In the genomic region with DNA sequence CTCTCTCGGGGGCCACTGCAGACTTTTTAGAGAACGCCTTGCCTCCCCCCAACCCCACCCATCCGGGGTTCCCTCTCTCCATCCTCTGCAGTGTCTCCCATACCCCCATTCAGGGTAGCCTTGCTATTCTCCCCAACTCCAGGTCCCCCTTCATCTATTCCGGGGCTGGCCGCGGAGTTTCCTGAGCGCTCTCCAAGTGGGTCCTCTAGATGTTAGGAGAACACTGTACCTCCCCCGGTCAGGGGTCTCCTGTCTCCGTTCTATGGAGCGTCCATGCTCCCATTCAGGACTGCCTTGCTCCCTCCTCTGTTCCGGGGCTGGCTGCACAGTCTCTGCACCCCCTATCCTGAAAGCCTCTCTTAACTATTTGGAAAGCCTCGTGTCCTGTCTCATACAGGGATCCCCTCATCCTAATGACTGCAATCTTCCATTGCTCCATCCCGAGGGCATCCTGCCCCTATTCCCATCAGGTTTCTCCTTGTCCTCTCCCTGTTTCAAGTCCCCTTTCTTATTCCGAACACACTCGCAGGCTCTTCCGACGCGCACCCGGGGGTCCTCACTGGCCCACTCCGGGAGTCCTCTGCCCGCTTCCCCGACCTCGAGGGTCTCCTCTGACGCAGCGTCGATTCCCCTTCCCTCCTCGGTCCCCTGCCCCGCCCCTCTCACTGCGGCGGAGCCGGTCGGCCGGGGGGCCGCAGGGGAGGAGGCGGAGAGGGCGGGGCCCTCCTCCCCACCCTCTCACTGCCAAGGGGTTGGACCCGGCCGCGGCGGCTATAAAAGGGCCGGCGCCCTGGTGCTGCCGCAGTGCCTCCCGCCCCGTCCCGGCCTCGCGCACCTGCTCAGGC, we compare ENCODE assay signal across 8 cellular contexts. TPM values are rescaled to one million over a fixed set of nuclear protein-coding genes. Genes with fewer than 3 reads are reported as not detected.
DNase-seq lines count a peak whose midpoint lies in the region; ATAC-seq and TF ChIP-seq lines count a peak whose summit lies in the region.
"Had no signal": no experiment of that assay in that cellular context is flagged by ENCODE, and none has a peak within 500 bp of the region (broad histone marks: within the 10 kb centered on the region; RNA-seq: fewer than 3 reads in every experiment).

A gene with protein sequence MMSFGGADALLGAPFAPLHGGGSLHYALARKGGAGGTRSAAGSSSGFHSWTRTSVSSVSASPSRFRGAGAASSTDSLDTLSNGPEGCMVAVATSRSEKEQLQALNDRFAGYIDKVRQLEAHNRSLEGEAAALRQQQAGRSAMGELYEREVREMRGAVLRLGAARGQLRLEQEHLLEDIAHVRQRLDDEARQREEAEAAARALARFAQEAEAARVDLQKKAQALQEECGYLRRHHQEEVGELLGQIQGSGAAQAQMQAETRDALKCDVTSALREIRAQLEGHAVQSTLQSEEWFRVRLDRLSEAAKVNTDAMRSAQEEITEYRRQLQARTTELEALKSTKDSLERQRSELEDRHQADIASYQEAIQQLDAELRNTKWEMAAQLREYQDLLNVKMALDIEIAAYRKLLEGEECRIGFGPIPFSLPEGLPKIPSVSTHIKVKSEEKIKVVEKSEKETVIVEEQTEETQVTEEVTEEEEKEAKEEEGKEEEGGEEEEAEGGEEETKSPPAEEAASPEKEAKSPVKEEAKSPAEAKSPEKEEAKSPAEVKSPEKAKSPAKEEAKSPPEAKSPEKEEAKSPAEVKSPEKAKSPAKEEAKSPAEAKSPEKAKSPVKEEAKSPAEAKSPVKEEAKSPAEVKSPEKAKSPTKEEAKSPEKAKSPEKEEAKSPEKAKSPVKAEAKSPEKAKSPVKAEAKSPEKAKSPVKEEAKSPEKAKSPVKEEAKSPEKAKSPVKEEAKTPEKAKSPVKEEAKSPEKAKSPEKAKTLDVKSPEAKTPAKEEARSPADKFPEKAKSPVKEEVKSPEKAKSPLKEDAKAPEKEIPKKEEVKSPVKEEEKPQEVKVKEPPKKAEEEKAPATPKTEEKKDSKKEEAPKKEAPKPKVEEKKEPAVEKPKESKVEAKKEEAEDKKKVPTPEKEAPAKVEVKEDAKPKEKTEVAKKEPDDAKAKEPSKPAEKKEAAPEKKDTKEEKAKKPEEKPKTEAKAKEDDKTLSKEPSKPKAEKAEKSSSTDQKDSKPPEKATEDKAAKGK (plus strand): TSS at position 802 of the 845 bp plus-strand sequence. CDS start 45 bp downstream, outside the sequence.

- peaks cover 56% of the 10 kb centered on the region for H3K27me3 ChIP-seq in GM23338 (ENCODE audit: insufficient read depth)

- H2AFZ ChIP-seq in GM23338, result peak within 1 kb of the TSS; percentile 94

- H3K4me3 ChIP-seq in GM23338 (peak within 1 kb of the TSS; percentile 65), epithelial cell of esophagus (ENCODE audit: low read length) (peak within 1 kb of the TSS; percentile 45)

- H3K27me3 Mint-ChIP-seq in GM23338 (ENCODE audit: insufficient read depth, low read depth, poor library complexity), result peaks cover 62% of the 10 kb centered on the region
- H3K27me3 Mint-ChIP-seq in activated T-cell treated with anti-CD3 and anti-CD28 coated beads, Interleukin-2, amount 50 U/mL, for 4 hours (ENCODE audit: low read depth), result peaks cover 51% of the 10 kb centered on the region

- no peaks in the 10 kb centered on the region for H3K79me2 ChIP-seq in GM23338 (replicated peaks; ENCODE audit: insufficient read depth)

- peak; percentile 42 for ATAC-seq in GM23338
- peak; percentile 9 for ATAC-seq in sciatic nerve
- ATAC-seq in activated T-cell treated with anti-CD3 and anti-CD28 coated beads, Interleukin-2, amount 50 U/mL, for 4 hours, result no peak

- peaks cover 7% of the 10 kb centered on the region; the same call in 2 of the 3 replicates for H3K36me3 Mint-ChIP-seq in GM23338 (ENCODE audit: low read depth)
- H3K36me3 Mint-ChIP-seq in activated T-cell treated with anti-CD3 and anti-CD28 coated beads, Interleukin-2, amount 50 U/mL, for 4 hours (ENCODE audit: insufficient read depth), result no peaks in the 10 kb centered on the region

- H3K9me2 ChIP-seq in GM23338 (ENCODE audit: insufficient read depth), result no peaks in the 10 kb centered on the region

- no peak within 1 kb of the TSS for H3K27ac Mint-ChIP-seq in GM23338

- H3K9me3 Mint-ChIP-seq in GM23338, result peaks cover 10% of the 10 kb centered on the region; the same call in 2 of the 3 replicates
- no peaks in the 10 kb centered on the region for H3K9me3 Mint-ChIP-seq in activated T-cell treated with anti-CD3 and anti-CD28 coated beads, Interleukin-2, amount 50 U/mL, for 4 hours

- H3K4me1 Mint-ChIP-seq in GM23338, result peaks cover 41% of the 10 kb centered on the region
- H3K4me1 Mint-ChIP-seq in activated T-cell treated with anti-CD3 and anti-CD28 coated beads, Interleukin-2, amount 50 U/mL, for 4 hours (ENCODE audit: low read depth), result peaks cover 9% of the 10 kb centered on the region

- peak; percentile 48 for DNase-seq in GM23338 (ENCODE audit: low spot score)
- DNase-seq in NCI-H526 (lab: John Stamatoyannopoulos, UW), result peak; percentile 26 to 86
- DNase-seq in epithelial cell of esophagus (ENCODE audit: low read depth), result no peak
- no peak for DNase-seq in sciatic nerve (ENCODE audit: low spot score)
- DNase-seq in cerebellar nuclear complex (lab: John Stamatoyannopoulos, UW), result no peak
- DNase-seq in activated T-cell treated with anti-CD3 and anti-CD28 coated beads, Interleukin-2, amount 50 U/mL, for 4 hours, result no peak
- no peak for DNase-seq in dedifferentiated amniotic fluid mesenchymal stem cell (ENCODE audit: extremely low spot score)

- intact Hi-C loops in sciatic nerve (cut with DNase I), result no loop called here

- H3K36me3 ChIP-seq in GM23338 (ENCODE audit: insufficient read depth), result no peaks in the 10 kb centered on the region

- peaks cover 28% of the 10 kb centered on the region for H3K4me1 ChIP-seq in GM23338 (ENCODE audit: insufficient read depth)

- H3K27ac ChIP-seq in GM23338 (ENCODE audit: low read depth), result no peak within 1 kb of the TSS
- H3K27ac ChIP-seq: skin epidermis had no signal

- H3F3A ChIP-seq in GM23338 (replicated peaks; ENCODE audit: low read depth), result peaks cover 7% of the 10 kb centered on the region; the same call in 1 of the 2 replicates

- H4K20me1 ChIP-seq in GM23338 (replicated peaks; ENCODE audit: insufficient read depth), result no peaks in the 10 kb centered on the region; the same call in 1 of the 2 replicates

- H3K4me2 ChIP-seq in GM23338, result peak within 1 kb of the TSS; percentile 87

- TF ChIP-seq CTCF in GM23338 (conservative IDR thresholded peaks at IDR 0.05; ENCODE audit: low read depth in 2 of 2) (no peak), epithelial cell of esophagus (IDR thresholded peaks at IDR 0.05; ENCODE audit: insufficient read depth, low read depth, low read length, missing control alignments) (no peak)

- peak within 1 kb of the TSS; percentile 80 for H3K4me3 Mint-ChIP-seq in GM23338
- no peak within 1 kb of the TSS for H3K4me3 Mint-ChIP-seq in activated T-cell treated with anti-CD3 and anti-CD28 coated beads, Interleukin-2, amount 50 U/mL, for 4 hours

TF ChIP-seq in GM23338, 12 proteins besides CTCF, POLR2A, EP300 and RAD21:
- TF ChIP-seq JUNB (IDR thresholded peaks at IDR 0.05; ENCODE audit: unreplicated experiment) (no peak), EZH2 (IDR thresholded peaks at IDR 0.05; ENCODE audit: low read depth, unreplicated experiment) (peak; percentile 36)

RNA-seq across cellular contexts. Expression of the gene that starts here (rescaled TPM):
- 2.4 and 2.8 TPM in 2 replicates for total RNA-seq in GM23338 (2014; rRNA removed; shearing (Covaris generic))
- 4.6 and 6.3 TPM in 2 replicates for polyA plus RNA-seq in GM23338 (2016; fragmentation: Nextera tagmentation; extraction: Ambion mirVana)
- total RNA-seq in sciatic nerve, result 1.4 TPM
- 1 to 10 TPM; 5.8 to 8.3 (median 7.3) TPM for total RNA-seq in activated T-cell treated with anti-CD3 and anti-CD28 coated beads, Interleukin-2, amount 50 U/mL, for 4 hours

Comparison
In these comparisons a context has a peak if more than half of its experiments do, and no peak if none do; other contexts are left out.
1. ATAC-seq: peak in GM23338 (single experiment) and sciatic nerve (single experiment); none in activated T-cell treated with anti-CD3 and anti-CD28 coated beads, Interleukin-2, amount 50 U/mL, for 4 hours (0 of 2).
2. DNase-seq: peak in GM23338 (single experiment) and NCI-H526 (2 of 2); none in epithelial cell of esophagus (single experiment), sciatic nerve (single experiment), cerebellar nuclear complex (0 of 2), activated T-cell treated with anti-CD3 and anti-CD28 coated beads, Interleukin-2, amount 50 U/mL, for 4 hours (single experiment) and dedifferentiated amniotic fluid mesenchymal stem cell (single experiment).